ENCODE assay signal across 8 cellular contexts in genomic region chr17:2511462-2512369, GRCh38. TPM values are rescaled to one million over a fixed set of nuclear protein-coding genes. Genes with fewer than 3 reads are reported as not detected.
DNase-seq lines count a peak whose midpoint lies in the region; ATAC-seq, FAIRE-seq and TF ChIP-seq lines count a peak whose summit lies in the region.

METTL16 (minus strand) TSS chr17:2511888; CDS start chr17:2502331, 9,557 bp downstream.

- H3K36me3 Mint-ChIP-seq in activated naive CD8-positive, alpha-beta T cell treated with anti-CD3 and anti-CD28 coated beads, Interleukin-2, amount 50 U/mL, for 24 hours (ENCODE audit: low read depth) = peaks cover 16% of the 10 kb centered on the region

- peak; percentile 52 to 91 for TF ChIP-seq EP300 in tibial nerve (IDR thresholded peaks at IDR 0.05)

- H3K27me3 Mint-ChIP-seq in activated naive CD8-positive, alpha-beta T cell treated with anti-CD3 and anti-CD28 coated beads, Interleukin-2, amount 50 U/mL, for 24 hours = no peaks in the 10 kb centered on the region

- H3K27ac ChIP-seq in cardiac muscle cell = peak within 1 kb of the TSS; percentile 96
- H3K27ac ChIP-seq in parathyroid adenoma = peak within 1 kb of the TSS; percentile 95
- H3K27ac ChIP-seq in tibial nerve = peak within 1 kb of the TSS; percentile 83 to 92 (median 84)

- H3K27me3 ChIP-seq in cardiac muscle cell (no peaks in the 10 kb centered on the region), parathyroid adenoma (ENCODE audit: control insufficient read depth, insufficient read depth, low read length) (no peaks in the 10 kb centered on the region), tibial nerve (no peaks in the 10 kb centered on the region)

- H3K4me3 ChIP-seq in cardiac muscle cell (peak within 1 kb of the TSS; percentile 55), parathyroid adenoma (ENCODE audit: low read depth, low read length) (peak within 1 kb of the TSS; percentile 96), tibial nerve (peak within 1 kb of the TSS; percentile 53 to 83 (median 74))

- H3K9ac ChIP-seq in parathyroid adenoma = peak within 1 kb of the TSS; percentile 59

- 1% methylated on average over 49 of the region's 49 CpGs for WGBS in tibial nerve, 2 donors

- FAIRE-seq in GM12891 (lab: Jason Lieb, UNC) = peak; percentile 95

- ATAC-seq in HG02798 (IDR thresholded peaks at IDR 0.05; ENCODE audit: poor library complexity, unreplicated experiment) = peak; percentile 96
- peak; percentile 99 for ATAC-seq in activated naive CD8-positive, alpha-beta T cell treated with anti-CD3 and anti-CD28 coated beads, Interleukin-2, amount 50 U/mL, for 24 hours

- no peak within 1 kb of the TSS for H3K4me3 Mint-ChIP-seq in activated naive CD8-positive, alpha-beta T cell treated with anti-CD3 and anti-CD28 coated beads, Interleukin-2, amount 50 U/mL, for 24 hours

- H2AFZ ChIP-seq in parathyroid adenoma = peak within 1 kb of the TSS; percentile 97

- peaks cover 34% of the 10 kb centered on the region for H3K79me2 ChIP-seq in parathyroid adenoma

- TF ChIP-seq POLR2A in GM12891 (IDR thresholded peaks at IDR 0.05; ENCODE audit: low read depth, low read length) = peak; percentile 92
- TF ChIP-seq POLR2A in tibial nerve (IDR thresholded peaks at IDR 0.05) = peak; percentile 25 to 76

- H3K9me3 Mint-ChIP-seq in activated naive CD8-positive, alpha-beta T cell treated with anti-CD3 and anti-CD28 coated beads, Interleukin-2, amount 50 U/mL, for 24 hours = no peaks in the 10 kb centered on the region

- H3K4me1 ChIP-seq in cardiac muscle cell (ENCODE audit: low read depth) = peaks cover 6% of the 10 kb centered on the region
- H3K4me1 ChIP-seq in parathyroid adenoma = peaks cover 8% of the 10 kb centered on the region
- H3K4me1 ChIP-seq in tibial nerve = peaks cover 0 to 39% (median 12%) of the 10 kb centered on the region in 4 donors

- H3K9me3 ChIP-seq in cardiac muscle cell (ENCODE audit: low read depth) = no peaks in the 10 kb centered on the region
- H3K9me3 ChIP-seq in parathyroid adenoma (ENCODE audit: control insufficient read depth, low read length) = no peaks in the 10 kb centered on the region
- no peaks in the 10 kb centered on the region for H3K9me3 ChIP-seq in tibial nerve

- H3K27ac Mint-ChIP-seq in activated naive CD8-positive, alpha-beta T cell treated with anti-CD3 and anti-CD28 coated beads, Interleukin-2, amount 50 U/mL, for 24 hours = no peak within 1 kb of the TSS

- H3K4me2 ChIP-seq in parathyroid adenoma (ENCODE audit: low read length) = peak within 1 kb of the TSS; percentile 100

- peaks cover 17% of the 10 kb centered on the region for H3K4me1 Mint-ChIP-seq in activated naive CD8-positive, alpha-beta T cell treated with anti-CD3 and anti-CD28 coated beads, Interleukin-2, amount 50 U/mL, for 24 hours

- H3K36me3 ChIP-seq in cardiac muscle cell = no peaks in the 10 kb centered on the region
- H3K36me3 ChIP-seq in parathyroid adenoma (ENCODE audit: control insufficient read depth, insufficient read depth, low read length) = no peaks in the 10 kb centered on the region
- H3K36me3 ChIP-seq in tibial nerve = peaks cover 0 to 5% (median 0%) of the 10 kb centered on the region in 3 donors

- DNase-seq in GM12891 (ENCODE audit: insufficient read length, low spot score) (peak; percentile 90), NCI-H1417 treated with DMSO at 0.1 percent for 48 hours (lab: John Stamatoyannopoulos, UW) (peak; percentile 83), SW 1271 (lab: John Stamatoyannopoulos, UW) (peak; percentile 95 to 98), cardiac muscle cell (ENCODE audit: low read depth in 1 of 2, low spot score in 1 of 2) (peak; percentile 99 to 100), tibial nerve (ENCODE audit: low spot score in 2 of 2) (peak; percentile 96 to 99)
- peak; percentile 97 for DNase-seq in activated naive CD8-positive, alpha-beta T cell treated with anti-CD3 and anti-CD28 coated beads, Interleukin-2, amount 50 U/mL, for 24 hours

- TF ChIP-seq CTCF in cardiac muscle cell (IDR thresholded peaks at IDR 0.05; ENCODE audit: low read depth, low read length) = no peak
- TF ChIP-seq CTCF in parathyroid adenoma (IDR thresholded peaks at IDR 0.05) = peak; percentile 10
- peak in 1 of 5 experiments; percentile 27 for TF ChIP-seq CTCF in tibial nerve (IDR thresholded peaks at IDR 0.05)

TF ChIP-seq in GM12891, 5 proteins besides CTCF, POLR2A, EP300 and RAD21:
- no peak for TF ChIP-seq PAX5 (IDR thresholded peaks at IDR 0.05; ENCODE audit: insufficient read depth, low read length, severe bottlenecking)
- TF ChIP-seq TAF1 (IDR thresholded peaks at IDR 0.05; ENCODE audit: low read depth, low read length) = peak; percentile 89
- TF ChIP-seq SPI1 (IDR thresholded peaks at IDR 0.05; ENCODE audit: low read depth, low read length) = peak; percentile 31; the same call in 1 of the 2 replicates
- TF ChIP-seq POLR2AphosphoS5 (IDR thresholded peaks at IDR 0.05; ENCODE audit: low read depth, low read length) = peak; percentile 80
- no peak; the same call in 1 of the 2 replicates for TF ChIP-seq POU2F2 (IDR thresholded peaks at IDR 0.05; ENCODE audit: low read depth, low read length)

RNA-seq across cellular contexts. Expression of gene METTL16, which starts in this region (rescaled TPM):
- 15.7 TPM for polyA plus RNA-seq in GM12891 (2012; ENCODE audit: low read depth, missing spikeins)
- total RNA-seq in cardiac muscle cell = 17.4 and 23.9 TPM in 2 replicates
- polyA plus RNA-seq in cardiac muscle cell = 19.3 and 22.2 TPM in 2 replicates
- total RNA-seq in tibial nerve = 10 to 100 TPM; 26.5 to 38.1 (median 33.9) TPM

Comparison
In these comparisons a context has a peak if more than half of its experiments do, and no peak if none do; other contexts are left out.
1. Peak in every context shown above with its lines: DNase-seq, ATAC-seq, H3K4me3 ChIP-seq and H3K27ac ChIP-seq.